In genomic region chr4:102623622-102624021, GRCh38 we compare ENCODE assay signal across 10 cellular contexts.
DNase-seq lines count a peak whose midpoint lies in the region; FAIRE-seq and TF ChIP-seq lines count a peak whose summit lies in the region.
"Had no signal": no experiment of that assay in that cellular context is flagged by ENCODE, and none has a peak within 500 bp of the region (broad histone marks: within the 10 kb centered on the region; RNA-seq: fewer than 3 reads in every experiment).

No MANE protein-coding gene starts in this region.

- no peak overlapping the region for H3K23ac ChIP-seq in trophoblast cell (ENCODE audit: low read length)

- TF ChIP-seq POLR2A in NB4 (IDR thresholded peaks at IDR 0.05; ENCODE audit: extremely low read depth, insufficient read length): no peak

- no peak overlapping the region for H4K12ac ChIP-seq in trophoblast cell (ENCODE audit: low read depth, low read length)

- peak overlapping the region; percentile 47 for H2BK12ac ChIP-seq in trophoblast cell (ENCODE audit: low read length)

- peaks cover 17% of the 10 kb centered on the region for H3K79me1 ChIP-seq in trophoblast cell (ENCODE audit: low read length)

- DNase-seq in NCI-H2081 (lab: John Stamatoyannopoulos, UW) (peak; percentile 33 to 61), NCI-H2081 treated with DMSO at 0.1 percent for 48 hours (lab: John Stamatoyannopoulos, UW) (no peak), NB4 (ENCODE audit: low read depth) (peak; percentile 29), brain microvascular endothelial cell (peak; percentile 63), trophoblast cell (peak in 1 of 2 donors; percentile 37), RWPE1 (ENCODE audit: low spot score) (no peak), GM19239 (ENCODE audit: insufficient read length, low spot score) (no peak)
- no peak for DNase-seq in activated T-cell treated with anti-CD3 and anti-CD28 coated beads, Interleukin-2, amount 50 U/mL, for 1 hour
- DNase-seq: NCI-H1048 had no signal

- no peaks in the 10 kb centered on the region for H3K27me3 ChIP-seq in brain microvascular endothelial cell (replicated peaks)
- no peaks in the 10 kb centered on the region for H3K27me3 ChIP-seq in trophoblast cell (ENCODE audit: insufficient read depth, low read length)
- H3K27me3 ChIP-seq: BLaER1 had no signal

- H3K4me1 ChIP-seq in trophoblast cell (ENCODE audit: control insufficient read depth in 1 of 2, insufficient read depth in 2 of 2, low read length in 2 of 2): peaks cover 9 to 22% of the 10 kb centered on the region in 2 experiments

- H3K14ac ChIP-seq in trophoblast cell (ENCODE audit: low read length): no peak overlapping the region

- TF ChIP-seq CTCF in NB4 (IDR thresholded peaks at IDR 0.05; ENCODE audit: low read depth, low read length) (no peak), brain microvascular endothelial cell (IDR thresholded peaks at IDR 0.05; ENCODE audit: low read depth, low read length, missing control alignments) (peak; percentile 79), RWPE1 (conservative IDR thresholded peaks at IDR 0.05; ENCODE audit: low read depth) (no peak; the same call in 1 of the 2 replicates)

- H2AK5ac ChIP-seq in trophoblast cell (ENCODE audit: low read length): peak overlapping the region; percentile 36

- peak overlapping the region; percentile 12 for H3K18ac ChIP-seq in trophoblast cell (ENCODE audit: low read length)

- no peak overlapping the region for H2BK120ac ChIP-seq in trophoblast cell (ENCODE audit: insufficient read depth, low read length, poor library complexity)

- H4K8ac ChIP-seq in trophoblast cell (ENCODE audit: low read depth, low read length): peak overlapping the region; percentile 25

- H3K79me2 ChIP-seq in trophoblast cell (ENCODE audit: control insufficient read depth, insufficient read depth, low read length, poor library complexity): no peaks in the 10 kb centered on the region

- FAIRE-seq in GM19239 (lab: Jason Lieb, UNC): no peak

- H4K91ac ChIP-seq in trophoblast cell (ENCODE audit: low read depth, low read length): peak overlapping the region; percentile 3

- H3K4me3 ChIP-seq in NB4 (ENCODE audit: low read depth, low read length) (no peak overlapping the region), brain microvascular endothelial cell (ENCODE audit: low read depth, low read length) (no peak overlapping the region), trophoblast cell (ENCODE audit: low read depth, low read length) (no peak overlapping the region)
- H3K4me3 ChIP-seq: BLaER1 had no signal

- H2BK5ac ChIP-seq in trophoblast cell (ENCODE audit: low read depth, low read length, poor library complexity): peak overlapping the region; percentile 47

- no peaks in the 10 kb centered on the region for H3K9me3 ChIP-seq in trophoblast cell (ENCODE audit: insufficient read depth, low read depth, low read length)

- CTCF ChIA-PET in RWPE1 (lab: Yijun Ruan, JAX): interaction anchor here (0.5 to 0.6 kb wide), 2 partner anchors 467 to 472 kb away, joined by 3 read pairs; no protein-coding TSS in a partner anchor

- H3K27ac ChIP-seq in brain microvascular endothelial cell: no peak overlapping the region
- no peak overlapping the region for H3K27ac ChIP-seq in trophoblast cell (ENCODE audit: low read depth, low read length)
- H3K27ac ChIP-seq in RWPE1: no peak overlapping the region
- H3K27ac ChIP-seq: BLaER1 had no signal

- peak overlapping the region; percentile 27 for H2AFZ ChIP-seq in trophoblast cell (ENCODE audit: insufficient read depth, low read length, poor library complexity)

- no peak overlapping the region for H3K4me2 ChIP-seq in trophoblast cell (ENCODE audit: low read length)
- H3K4me2 ChIP-seq: BLaER1 had no signal

- no peak overlapping the region for H3K9ac ChIP-seq in trophoblast cell (ENCODE audit: low read length)
- H3K9ac ChIP-seq: BLaER1 had no signal

- in situ Hi-C loops in brain microvascular endothelial cell (cut with HindIII; ENCODE audit: low pct_ligation_motif_present, low sequenced_read_pairs): loop anchor here (25.0 kb wide), 1 partner anchor 389 kb away; the partner anchor contains the start of gene SLC9B1

- no peaks in the 10 kb centered on the region for H3K36me3 ChIP-seq in brain microvascular endothelial cell (replicated peaks)
- H3K36me3 ChIP-seq in trophoblast cell (ENCODE audit: control insufficient read depth in 1 of 2, insufficient read depth in 2 of 2, low read length in 2 of 2): no peaks in the 10 kb centered on the region
- H3K36me3 ChIP-seq: BLaER1 had no signal

- peak overlapping the region; percentile 43 for H3K4ac ChIP-seq in trophoblast cell (ENCODE audit: low read depth, low read length)

- POLR2A ChIA-PET in RWPE1 (lab: Yijun Ruan, JAX; ENCODE audit: low non-redundant PET): no interaction called here

- no CpG with 5 or more reads among the region's 5 CpGs for WGBS in trophoblast cell (ENCODE audit: extremely low coverage, insufficient coverage, insufficient read length)

Comparison
In these comparisons a context has a peak if more than half of its experiments do, and no peak if none do; other contexts are left out.
1. DNase-seq: peak in NCI-H2081 (2 of 2), NB4 (single experiment) and brain microvascular endothelial cell (single experiment); none in NCI-H2081 treated with DMSO at 0.1 percent for 48 hours (single experiment), activated T-cell treated with anti-CD3 and anti-CD28 coated beads, Interleukin-2, amount 50 U/mL, for 1 hour (single experiment), RWPE1 (single experiment) and GM19239 (single experiment).